Comparison of ENCODE assay signal across 23 cellular contexts in genomic region chr18:40208951-40209350, GRCh38.
"Had no signal": no experiment of that assay in that cellular context is flagged by ENCODE, and none has a peak within 500 bp of the region (broad histone marks: within the 10 kb centered on the region; RNA-seq: fewer than 3 reads in every experiment).

No MANE protein-coding gene starts in this region.

- H3K4me1 Mint-ChIP-seq: mesothelial cell of epicardium, naive B cell had no signal

- H3K4me1 ChIP-seq: adrenal gland, body of pancreas, spleen, transverse colon had no signal

- H3K27ac Mint-ChIP-seq: activated naive CD8-positive, alpha-beta T cell; mesothelial cell of epicardium; naive B cell; progenitor cell of endocrine pancreas; T-helper 1 cell treated with Interleukin-12 subunit alpha and Interleukin-12 subunit beta and Interleukin-4 antibody, amounts not matched to agents 30 μg/mL and 1 μg/mL, for 36 hours had no signal

- H3K4me3 Mint-ChIP-seq: activated naive CD8-positive, alpha-beta T cell; mesothelial cell of epicardium; naive B cell; nephron progenitor cell; T-helper 1 cell treated with Interleukin-12 subunit alpha and Interleukin-12 subunit beta and Interleukin-4 antibody, amounts not matched to agents 30 μg/mL and 1 μg/mL, for 36 hours had no signal

- H3K27ac ChIP-seq: adrenal gland, body of pancreas, ovary, spleen, transverse colon, WERI-Rb-1 had no signal

- H3K27me3 Mint-ChIP-seq: activated naive CD8-positive, alpha-beta T cell; naive B cell; progenitor cell of endocrine pancreas had no signal

- H3K27me3 ChIP-seq: adrenal gland, body of pancreas, ovary, spleen, transverse colon had no signal

- DNase-seq: activated CD4-positive, alpha-beta T cell treated with anti-CD3 and anti-CD28 coated beads for 48 hours; activated CD4-positive, alpha-beta T cell treated with anti-CD3 and anti-CD28 coated beads, Interleukin-2, amount 50 U/mL, for 48 hours; activated CD8-positive, alpha-beta memory T cell treated with anti-CD3 and anti-CD28 coated beads for 24 hours; activated effector memory CD4-positive, alpha-beta T cell treated with Interleukin-2 at 50 U/mL for 16 hours; activated naive CD4-positive, alpha-beta T cell treated with Interleukin-2 at 50 U/mL for 16 hours; adrenal gland; aorta; body of pancreas; dermis blood vessel endothelial cell; effector CD4-positive, alpha-beta T cell; left ventricle myocardium superior; naive B cell; nephron progenitor cell; ovary; spleen; stimulated activated naive CD4-positive, alpha-beta T cell; T-helper 9 cell; transverse colon; WERI-Rb-1 had no signal

- H3K4me3 ChIP-seq: adrenal gland, body of pancreas, ovary, spleen, transverse colon had no signal

- H3K36me3 ChIP-seq: adrenal gland, ovary, spleen, transverse colon, WERI-Rb-1 had no signal

- H3K36me3 Mint-ChIP-seq: activated naive CD8-positive, alpha-beta T cell; mesothelial cell of epicardium; naive B cell had no signal

- H3K9me3 ChIP-seq: adrenal gland, body of pancreas, ovary, transverse colon had no signal
